ENCODE assay signal across 24 cellular contexts in the genomic region with DNA sequence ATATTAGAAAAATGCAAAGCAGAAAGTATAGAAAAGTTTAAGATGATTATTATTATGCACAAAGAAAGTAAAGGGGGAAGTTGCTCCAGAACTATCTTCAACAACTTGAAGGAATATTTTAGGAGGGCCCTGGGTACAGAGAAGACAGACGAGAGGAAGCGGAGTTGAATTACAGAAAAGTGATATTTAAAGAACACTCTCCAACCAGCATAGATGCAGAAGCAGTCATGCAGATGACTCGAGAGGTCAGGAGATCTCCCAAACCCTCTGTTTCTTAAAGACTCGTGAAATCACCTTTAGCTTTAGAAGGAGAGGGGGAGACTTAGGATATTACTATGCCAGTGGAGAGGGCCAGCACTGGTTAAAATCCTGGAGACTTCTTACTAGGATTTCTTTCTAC. TPM values are rescaled to one million over a fixed set of nuclear protein-coding genes. Genes with fewer than 3 reads are reported as not detected.
"Had no signal": no experiment of that assay in that cellular context is flagged by ENCODE, and none has a peak within 500 bp of the region (broad histone marks: within the 10 kb centered on the region; RNA-seq: fewer than 3 reads in every experiment).

No MANE protein-coding gene starts in this region.

- H3K4me3 ChIP-seq: SK-N-MC had no signal

- H3K9me3 Mint-ChIP-seq: activated B cell treated with CpG ODN at 0.5 μM for 24 hours; activated CD4-positive, alpha-beta memory T cell treated with anti-CD3 and anti-CD28 coated beads for 36 hours; activated CD4-positive, alpha-beta T cell treated with anti-CD3 and anti-CD28 coated beads, Interleukin-2, amount 10 ng/mL, durations not matched to agents 24 days and 14 days; activated naive CD4-positive, alpha-beta T cell treated with anti-CD3 and anti-CD28 coated beads, Interleukin-2, amount 10 ng/mL, durations not matched to agents 7 days and 5 days; activated naive CD8-positive, alpha-beta T cell treated with anti-CD3 and anti-CD28 coated beads for 36 hours; activated T-helper 17 cell treated with anti-CD3 and anti-CD28 coated beads, Interleukin-2, amount 50 U/mL, for 72 hours; T-cell had no signal

- DNase-seq: activated B cell treated with CpG ODN at 0.5 μM for 24 hours; activated CD4-positive, alpha-beta memory T cell treated with anti-CD3 and anti-CD28 coated beads for 36 hours; activated CD4-positive, alpha-beta T cell treated with anti-CD3 and anti-CD28 coated beads for 1 hour; activated CD4-positive, alpha-beta T cell treated with anti-CD3 and anti-CD28 coated beads, Interleukin-2, amount 10 ng/mL, durations not matched to agents 24 days and 14 days; activated CD8-positive, alpha-beta memory T cell treated with anti-CD3 and anti-CD28 coated beads for 24 hours; activated gamma-delta T cell; activated naive CD4-positive, alpha-beta T cell treated with anti-CD3 and anti-CD28 coated beads, Interleukin-2, amount 10 ng/mL, durations not matched to agents 7 days and 5 days; activated naive CD8-positive, alpha-beta T cell treated with anti-CD3 and anti-CD28 coated beads for 36 hours; activated T-cell treated with anti-CD3 and anti-CD28 coated beads, Interleukin-2, amount 50 U/mL, for 48 hours; Kasumi-1; KBM-7; NCI-H1048; NCI-H146; NCI-H187 treated with DMSO at 0.1 percent for 48 hours; NCI-H2081 treated with DMSO at 0.1 percent for 48 hours; NCI-H446 treated with DMSO at 0.1 percent for 48 hours; NCI-H524 treated with DMSO at 0.1 percent for 48 hours; NCI-H748 treated with DMSO at 0.1 percent for 48 hours; T-cell; T-helper 2 cell; T1000 had no signal

- H3K27ac ChIP-seq: SK-N-MC had no signal

- ATAC-seq: activated T-helper 17 cell treated with anti-CD3 and anti-CD28 coated beads, Interleukin-2, amount 50 U/mL, for 72 hours; T-cell had no signal

- H3K27ac Mint-ChIP-seq: activated B cell treated with CpG ODN at 0.5 μM for 24 hours; activated CD4-positive, alpha-beta memory T cell treated with anti-CD3 and anti-CD28 coated beads for 36 hours; activated CD4-positive, alpha-beta T cell treated with anti-CD3 and anti-CD28 coated beads, Interleukin-2, amount 10 ng/mL, durations not matched to agents 24 days and 14 days; activated naive CD4-positive, alpha-beta T cell treated with anti-CD3 and anti-CD28 coated beads, Interleukin-2, amount 10 ng/mL, durations not matched to agents 7 days and 5 days; activated naive CD8-positive, alpha-beta T cell treated with anti-CD3 and anti-CD28 coated beads for 36 hours; activated T-helper 17 cell treated with anti-CD3 and anti-CD28 coated beads, Interleukin-2, amount 50 U/mL, for 72 hours; T-cell had no signal

- H3K4me3 Mint-ChIP-seq: activated B cell treated with CpG ODN at 0.5 μM for 24 hours; activated CD4-positive, alpha-beta memory T cell treated with anti-CD3 and anti-CD28 coated beads for 36 hours; activated CD4-positive, alpha-beta T cell treated with anti-CD3 and anti-CD28 coated beads, Interleukin-2, amount 10 ng/mL, durations not matched to agents 24 days and 14 days; activated naive CD4-positive, alpha-beta T cell treated with anti-CD3 and anti-CD28 coated beads, Interleukin-2, amount 10 ng/mL, durations not matched to agents 7 days and 5 days; activated naive CD8-positive, alpha-beta T cell treated with anti-CD3 and anti-CD28 coated beads for 36 hours; activated T-helper 17 cell treated with anti-CD3 and anti-CD28 coated beads, Interleukin-2, amount 50 U/mL, for 72 hours; T-cell had no signal

- H3K27me3 Mint-ChIP-seq: activated naive CD8-positive, alpha-beta T cell treated with anti-CD3 and anti-CD28 coated beads for 36 hours had no signal

- H3K4me1 Mint-ChIP-seq: activated B cell treated with CpG ODN at 0.5 μM for 24 hours; activated T-helper 17 cell treated with anti-CD3 and anti-CD28 coated beads, Interleukin-2, amount 50 U/mL, for 72 hours had no signal

- H3K36me3 Mint-ChIP-seq: activated CD4-positive, alpha-beta memory T cell treated with anti-CD3 and anti-CD28 coated beads for 36 hours; activated naive CD4-positive, alpha-beta T cell treated with anti-CD3 and anti-CD28 coated beads, Interleukin-2, amount 10 ng/mL, durations not matched to agents 7 days and 5 days; activated naive CD8-positive, alpha-beta T cell treated with anti-CD3 and anti-CD28 coated beads for 36 hours; T-cell had no signal

RNA-seq across cellular contexts. Expression of a gene that starts 8.6 kb away (rescaled TPM):
- total RNA-seq: activated B cell treated with CpG ODN at 0.5 μM for 24 hours, OCI-LY7 had no signal
